24 cellular contexts compared by ENCODE assay signal in genomic region chr2:214895469-214895868, GRCh38.
"Had no signal": no experiment of that assay in that cellular context is flagged by ENCODE, and none has a peak within 500 bp of the region (broad histone marks: within the 10 kb centered on the region; RNA-seq: fewer than 3 reads in every experiment).

No MANE protein-coding gene starts in this region.

- H3K9me3 ChIP-seq: colonic mucosa, esophagus squamous epithelium, gastrocnemius medialis, left lung, lower lobe of right lung, mucosa of descending colon had no signal

- DNase-seq: colonic mucosa; cortex of kidney; effector CD8-positive, alpha-beta T cell; effector memory CD8-positive, alpha-beta T cell; endodermal cell; erythroblast; esophagus squamous epithelium; foreskin fibroblast; foreskin melanocyte; gastrocnemius medialis; glutamatergic neuron; head of caudate nucleus; heart right ventricle; hippocampal formation; left cardiac atrium; left lung; left ventricle myocardium superior; lower lobe of right lung; mesenchymal stem cell; mucosa of descending colon; naive B cell had no signal

- H3K4me1 ChIP-seq: colonic mucosa, gastrocnemius medialis, left lung, lower lobe of right lung had no signal

- FAIRE-seq: endometrium, islet of Langerhans, keratinocyte had no signal

- H3K36me3 ChIP-seq: colonic mucosa, esophagus squamous epithelium, gastrocnemius medialis, heart right ventricle, left lung, lower lobe of right lung had no signal

- ATAC-seq: effector memory CD8-positive, alpha-beta T cell; gastrocnemius medialis; heart right ventricle; left cardiac atrium; left lung; left ventricle myocardium superior; lower lobe of right lung; mucosa of descending colon had no signal

- H3K27me3 ChIP-seq: colonic mucosa, esophagus squamous epithelium, gastrocnemius medialis, heart right ventricle, left lung had no signal

- H3K27ac ChIP-seq: colonic mucosa, gastrocnemius medialis, heart right ventricle, left lung, lower lobe of right lung had no signal

- H3K4me3 ChIP-seq: colonic mucosa, esophagus squamous epithelium, gastrocnemius medialis, heart right ventricle, left lung, lower lobe of right lung, mucosa of descending colon had no signal
